In the genomic region with DNA sequence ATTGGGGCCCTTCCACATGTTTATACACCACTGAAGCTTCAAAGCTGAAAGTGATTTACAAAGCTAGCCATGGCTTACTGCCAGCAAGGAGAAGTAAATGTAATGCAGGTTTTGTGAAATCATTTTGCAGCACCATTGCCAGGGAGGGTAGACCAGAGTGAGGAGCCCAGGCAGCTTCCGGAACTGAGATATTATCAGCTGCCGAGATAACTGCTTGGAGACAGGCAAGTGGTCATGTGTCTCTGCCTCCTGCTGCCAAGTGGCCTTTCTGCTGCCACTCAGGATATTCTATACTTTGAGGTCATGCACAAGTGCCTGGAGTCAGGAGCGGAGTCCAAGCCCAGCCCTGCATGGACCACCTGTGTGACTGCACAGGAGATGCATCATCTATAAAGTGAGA, we compare ENCODE assay signal across 1 cellular context.
TF ChIP-seq lines count a peak whose summit lies in the region.

No MANE protein-coding gene starts in this region.

TF ChIP-seq in HEK293, 187 proteins besides CTCF, POLR2A, EP300 and RAD21 (continued from another document):
- TF ChIP-seq PRDM2 (tag by site-specific recombination; IDR thresholded peaks at IDR 0.05; ENCODE audit: borderline replicate concordance) = no peak
- no peak for TF ChIP-seq ZNF785 (tag by site-specific recombination; IDR thresholded peaks at IDR 0.05)
- TF ChIP-seq ZNF132 (tag by site-specific recombination; IDR thresholded peaks at IDR 0.05; ENCODE audit: borderline replicate concordance) = no peak
- TF ChIP-seq, protein P1, sequence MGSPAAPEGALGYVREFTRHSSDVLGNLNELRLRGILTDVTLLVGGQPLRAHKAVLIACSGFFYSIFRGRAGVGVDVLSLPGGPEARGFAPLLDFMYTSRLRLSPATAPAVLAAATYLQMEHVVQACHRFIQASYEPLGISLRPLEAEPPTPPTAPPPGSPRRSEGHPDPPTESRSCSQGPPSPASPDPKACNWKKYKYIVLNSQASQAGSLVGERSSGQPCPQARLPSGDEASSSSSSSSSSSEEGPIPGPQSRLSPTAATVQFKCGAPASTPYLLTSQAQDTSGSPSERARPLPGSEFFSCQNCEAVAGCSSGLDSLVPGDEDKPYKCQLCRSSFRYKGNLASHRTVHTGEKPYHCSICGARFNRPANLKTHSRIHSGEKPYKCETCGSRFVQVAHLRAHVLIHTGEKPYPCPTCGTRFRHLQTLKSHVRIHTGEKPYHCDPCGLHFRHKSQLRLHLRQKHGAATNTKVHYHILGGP (tag by site-specific recombination; IDR thresholded peaks at IDR 0.05) = no peak
- no peak for TF ChIP-seq ZNF48 (tag by site-specific recombination; IDR thresholded peaks at IDR 0.05)
- TF ChIP-seq ZNF175 (tag by site-specific recombination; IDR thresholded peaks at IDR 0.05) = no peak
- TF ChIP-seq ZEB2 (tag by site-specific recombination; IDR thresholded peaks at IDR 0.05) = no peak
- TF ChIP-seq, protein P2, sequence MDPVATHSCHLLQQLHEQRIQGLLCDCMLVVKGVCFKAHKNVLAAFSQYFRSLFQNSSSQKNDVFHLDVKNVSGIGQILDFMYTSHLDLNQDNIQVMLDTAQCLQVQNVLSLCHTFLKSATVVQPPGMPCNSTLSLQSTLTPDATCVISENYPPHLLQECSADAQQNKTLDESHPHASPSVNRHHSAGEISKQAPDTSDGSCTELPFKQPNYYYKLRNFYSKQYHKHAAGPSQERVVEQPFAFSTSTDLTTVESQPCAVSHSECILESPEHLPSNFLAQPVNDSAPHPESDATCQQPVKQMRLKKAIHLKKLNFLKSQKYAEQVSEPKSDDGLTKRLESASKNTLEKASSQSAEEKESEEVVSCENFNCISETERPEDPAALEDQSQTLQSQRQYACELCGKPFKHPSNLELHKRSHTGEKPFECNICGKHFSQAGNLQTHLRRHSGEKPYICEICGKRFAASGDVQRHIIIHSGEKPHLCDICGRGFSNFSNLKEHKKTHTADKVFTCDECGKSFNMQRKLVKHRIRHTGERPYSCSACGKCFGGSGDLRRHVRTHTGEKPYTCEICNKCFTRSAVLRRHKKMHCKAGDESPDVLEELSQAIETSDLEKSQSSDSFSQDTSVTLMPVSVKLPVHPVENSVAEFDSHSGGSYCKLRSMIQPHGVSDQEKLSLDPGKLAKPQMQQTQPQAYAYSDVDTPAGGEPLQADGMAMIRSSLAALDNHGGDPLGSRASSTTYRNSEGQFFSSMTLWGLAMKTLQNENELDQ (tag by site-specific recombination; IDR thresholded peaks at IDR 0.05; ENCODE audit: low read depth) = no peak
- TF ChIP-seq, protein P3, sequence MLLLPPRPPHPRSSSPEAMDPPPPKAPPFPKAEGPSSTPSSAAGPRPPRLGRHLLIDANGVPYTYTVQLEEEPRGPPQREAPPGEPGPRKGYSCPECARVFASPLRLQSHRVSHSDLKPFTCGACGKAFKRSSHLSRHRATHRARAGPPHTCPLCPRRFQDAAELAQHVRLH (tag by site-specific recombination; IDR thresholded peaks at IDR 0.05) = no peak
- TF ChIP-seq, protein P4, sequence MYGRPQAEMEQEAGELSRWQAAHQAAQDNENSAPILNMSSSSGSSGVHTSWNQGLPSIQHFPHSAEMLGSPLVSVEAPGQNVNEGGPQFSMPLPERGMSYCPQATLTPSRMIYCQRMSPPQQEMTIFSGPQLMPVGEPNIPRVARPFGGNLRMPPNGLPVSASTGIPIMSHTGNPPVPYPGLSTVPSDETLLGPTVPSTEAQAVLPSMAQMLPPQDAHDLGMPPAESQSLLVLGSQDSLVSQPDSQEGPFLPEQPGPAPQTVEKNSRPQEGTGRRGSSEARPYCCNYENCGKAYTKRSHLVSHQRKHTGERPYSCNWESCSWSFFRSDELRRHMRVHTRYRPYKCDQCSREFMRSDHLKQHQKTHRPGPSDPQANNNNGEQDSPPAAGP (tag by site-specific recombination; IDR thresholded peaks at IDR 0.05) = no peak
